1 cellular context compared by ENCODE assay signal in the genomic region with DNA sequence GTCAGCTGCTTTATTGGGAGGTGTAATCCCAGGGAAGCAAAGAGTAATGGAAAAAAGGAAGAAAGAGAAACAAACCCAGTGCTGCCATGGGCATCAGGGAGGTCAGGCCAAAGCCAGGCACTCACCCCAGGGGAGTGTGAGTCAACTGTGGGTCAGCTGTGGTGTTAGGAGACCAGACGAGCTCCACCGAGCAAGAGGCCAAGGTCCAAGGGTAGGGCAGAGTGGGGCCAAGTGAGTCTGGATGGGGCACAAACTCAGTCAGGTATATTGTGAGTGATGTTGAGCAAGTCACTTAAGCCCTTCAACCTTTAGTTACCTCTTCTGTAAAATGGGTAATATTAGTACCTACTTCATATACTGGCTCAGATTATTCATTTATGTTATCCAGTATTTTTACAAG.
A peak's percentile ranks its signal among the peaks of the same experiment; 100 is the strongest.
TF ChIP-seq lines count a peak whose summit lies in the region.

No MANE protein-coding gene starts in this region.

TF ChIP-seq in HepG2, 621 proteins besides CTCF, POLR2A, EP300 and RAD21:
- TF ChIP-seq AGO1 (IDR thresholded peaks at IDR 0.05; ENCODE audit: low read depth, low read length, poor library complexity, severe bottlenecking) (no peak), HNF4G (IDR thresholded peaks at IDR 0.05; ENCODE audit: borderline replicate concordance, low read depth, low read length) (peak; percentile 45; the same call in 1 of the 2 replicates), HNF4G (CRISPR knock-in tag; IDR thresholded peaks at IDR 0.05; ENCODE audit: borderline replicate concordance, low read depth) (no peak; the same call in 1 of the 2 replicates), PTBP1 (IDR thresholded peaks at IDR 0.05; ENCODE audit: low read depth, low read length, poor library complexity, severe bottlenecking) (no peak), ESRRA (CRISPR knock-in tag; IDR thresholded peaks at IDR 0.05; ENCODE audit: low read depth) (peak; percentile 25; the same call in 1 of the 2 replicates), MAZ (IDR thresholded peaks at IDR 0.05; ENCODE audit: borderline replicate concordance, low read depth, low read length) (0 out of 2 replicates have a peak, but pooled peaks have one; percentile 21), MAZ (CRISPR knock-in tag; IDR thresholded peaks at IDR 0.05; ENCODE audit: low read depth) (no peak), ZMYM3 (CRISPR knock-in tag; IDR thresholded peaks at IDR 0.05) (peak; percentile 85), ZMYM2 (CRISPR knock-in tag; IDR thresholded peaks at IDR 0.05) (0 out of 2 replicates have a peak, but pooled peaks have one; percentile 48), SMC3 (IDR thresholded peaks at IDR 0.05; ENCODE audit: low read length) (0 out of 2 replicates have a peak, but pooled peaks have one; percentile 3), CHD4 (IDR thresholded peaks at IDR 0.05; ENCODE audit: borderline replicate concordance, low read length) (peak; percentile 36; the same call in 1 of the 2 replicates), SKI (IDR thresholded peaks at IDR 0.05; ENCODE audit: partially characterized antibody) (peak; percentile 67), HNF4A (CRISPR knock-in tag; IDR thresholded peaks at IDR 0.05) (peak; percentile 85), ZC3H4 (CRISPR knock-in tag; IDR thresholded peaks at IDR 0.05; ENCODE audit: borderline replicate concordance) (no peak), TGIF2 (CRISPR knock-in tag; IDR thresholded peaks at IDR 0.05) (no peak), CEBPB (IDR thresholded peaks at IDR 0.05; ENCODE audit: borderline replicate concordance, low read depth, low read length) (peak; percentile 39; the same call in 1 of the 2 replicates), NR2F6 (IDR thresholded peaks at IDR 0.05) (0 out of 2 replicates have a peak, but pooled peaks have one; percentile 25), NR2F6 (CRISPR knock-in tag; IDR thresholded peaks at IDR 0.05) (0 out of 2 replicates have a peak, but pooled peaks have one; percentile 30), NR2F1 (CRISPR knock-in tag; IDR thresholded peaks at IDR 0.05) (peak; percentile 15 to 64; a peak in 2 of 4 replicates), NCOA5 (CRISPR knock-in tag; IDR thresholded peaks at IDR 0.05) (no peak), ZSCAN21 (CRISPR knock-in tag; IDR thresholded peaks at IDR 0.05; ENCODE audit: borderline replicate concordance) (no peak), ZSCAN29 (CRISPR knock-in tag; conservative IDR thresholded peaks at IDR 0.05) (no peak), ZFP36L1 (CRISPR knock-in tag; IDR thresholded peaks at IDR 0.05) (no peak), MXI1 (IDR thresholded peaks at IDR 0.05; ENCODE audit: borderline replicate concordance, low read depth, low read length) (no peak), PITX1 (CRISPR knock-in tag; IDR thresholded peaks at IDR 0.05) (0 out of 2 replicates have a peak, but pooled peaks have one; percentile 27), KDM1A (CRISPR knock-in tag; IDR thresholded peaks at IDR 0.05) (peak; percentile 90), TP53 (CRISPR knock-in tag; conservative IDR thresholded peaks at IDR 0.05) (no peak), FOSL2 (CRISPR knock-in tag; IDR thresholded peaks at IDR 0.05) (peak; percentile 75), ZNF235 (CRISPR knock-in tag; IDR thresholded peaks at IDR 0.05; ENCODE audit: borderline replicate concordance) (no peak), EZH2 (conservative IDR thresholded peaks at IDR 0.05; ENCODE audit: low read depth, low read length) (no peak), ZNF629 (CRISPR knock-in tag; conservative IDR thresholded peaks at IDR 0.05) (peak; percentile 92), ZFP41 (CRISPR knock-in tag; IDR thresholded peaks at IDR 0.05; ENCODE audit: borderline replicate concordance) (no peak), ZNF441 (CRISPR knock-in tag; IDR thresholded peaks at IDR 0.05; ENCODE audit: borderline replicate concordance) (peak; percentile 95), SALL1 (CRISPR knock-in tag; IDR thresholded peaks at IDR 0.05) (peak; percentile 45; the same call in 1 of the 2 replicates), JUND (CRISPR knock-in tag; IDR thresholded peaks at IDR 0.05) (no peak), POLR2G (IDR thresholded peaks at IDR 0.05; ENCODE audit: low read depth, low read length) (no peak), HDAC1 (CRISPR knock-in tag; IDR thresholded peaks at IDR 0.05) (peak; percentile 42; the same call in 1 of the 2 replicates), RARA (CRISPR knock-in tag; IDR thresholded peaks at IDR 0.05) (peak; percentile 87), ZNF83 (CRISPR knock-in tag; IDR thresholded peaks at IDR 0.05; ENCODE audit: borderline replicate concordance) (no peak), RCOR2 (CRISPR knock-in tag; IDR thresholded peaks at IDR 0.05) (peak; percentile 23; the same call in 1 of the 2 replicates)
- TF ChIP-seq, protein P1, sequence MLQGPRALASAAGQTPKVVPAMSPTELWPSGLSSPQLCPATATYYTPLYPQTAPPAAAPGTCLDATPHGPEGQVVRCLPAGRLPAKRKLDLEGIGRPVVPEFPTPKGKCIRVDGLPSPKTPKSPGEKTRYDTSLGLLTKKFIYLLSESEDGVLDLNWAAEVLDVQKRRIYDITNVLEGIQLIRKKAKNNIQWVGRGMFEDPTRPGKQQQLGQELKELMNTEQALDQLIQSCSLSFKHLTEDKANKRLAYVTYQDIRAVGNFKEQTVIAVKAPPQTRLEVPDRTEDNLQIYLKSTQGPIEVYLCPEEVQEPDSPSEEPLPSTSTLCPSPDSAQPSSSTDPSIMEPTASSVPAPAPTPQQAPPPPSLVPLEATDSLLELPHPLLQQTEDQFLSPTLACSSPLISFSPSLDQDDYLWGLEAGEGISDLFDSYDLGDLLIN (CRISPR knock-in tag; IDR thresholded peaks at IDR 0.05; ENCODE audit: borderline replicate concordance) = no peak
- TF ChIP-seq, protein P2, sequence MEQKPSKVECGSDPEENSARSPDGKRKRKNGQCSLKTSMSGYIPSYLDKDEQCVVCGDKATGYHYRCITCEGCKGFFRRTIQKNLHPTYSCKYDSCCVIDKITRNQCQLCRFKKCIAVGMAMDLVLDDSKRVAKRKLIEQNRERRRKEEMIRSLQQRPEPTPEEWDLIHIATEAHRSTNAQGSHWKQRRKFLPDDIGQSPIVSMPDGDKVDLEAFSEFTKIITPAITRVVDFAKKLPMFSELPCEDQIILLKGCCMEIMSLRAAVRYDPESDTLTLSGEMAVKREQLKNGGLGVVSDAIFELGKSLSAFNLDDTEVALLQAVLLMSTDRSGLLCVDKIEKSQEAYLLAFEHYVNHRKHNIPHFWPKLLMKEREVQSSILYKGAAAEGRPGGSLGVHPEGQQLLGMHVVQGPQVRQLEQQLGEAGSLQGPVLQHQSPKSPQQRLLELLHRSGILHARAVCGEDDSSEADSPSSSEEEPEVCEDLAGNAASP (CRISPR knock-in tag; IDR thresholded peaks at IDR 0.05; ENCODE audit: borderline replicate concordance) = peak; percentile 11; the same call in 1 of the 2 replicates
- TF ChIP-seq, protein P3, sequence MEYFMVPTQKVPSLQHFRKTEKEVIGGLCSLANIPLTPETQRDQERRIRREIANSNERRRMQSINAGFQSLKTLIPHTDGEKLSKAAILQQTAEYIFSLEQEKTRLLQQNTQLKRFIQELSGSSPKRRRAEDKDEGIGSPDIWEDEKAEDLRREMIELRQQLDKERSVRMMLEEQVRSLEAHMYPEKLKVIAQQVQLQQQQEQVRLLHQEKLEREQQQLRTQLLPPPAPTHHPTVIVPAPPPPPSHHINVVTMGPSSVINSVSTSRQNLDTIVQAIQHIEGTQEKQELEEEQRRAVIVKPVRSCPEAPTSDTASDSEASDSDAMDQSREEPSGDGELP (IDR thresholded peaks at IDR 0.05; ENCODE audit: borderline replicate concordance, low read depth) = peak; percentile 76
- TF ChIP-seq, protein P4, sequence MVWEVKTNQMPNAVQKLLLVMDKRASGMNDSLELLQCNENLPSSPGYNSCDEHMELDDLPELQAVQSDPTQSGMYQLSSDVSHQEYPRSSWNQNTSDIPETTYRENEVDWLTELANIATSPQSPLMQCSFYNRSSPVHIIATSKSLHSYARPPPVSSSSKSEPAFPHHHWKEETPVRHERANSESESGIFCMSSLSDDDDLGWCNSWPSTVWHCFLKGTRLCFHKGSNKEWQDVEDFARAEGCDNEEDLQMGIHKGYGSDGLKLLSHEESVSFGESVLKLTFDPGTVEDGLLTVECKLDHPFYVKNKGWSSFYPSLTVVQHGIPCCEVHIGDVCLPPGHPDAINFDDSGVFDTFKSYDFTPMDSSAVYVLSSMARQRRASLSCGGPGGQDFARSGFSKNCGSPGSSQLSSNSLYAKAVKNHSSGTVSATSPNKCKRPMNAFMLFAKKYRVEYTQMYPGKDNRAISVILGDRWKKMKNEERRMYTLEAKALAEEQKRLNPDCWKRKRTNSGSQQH (CRISPR knock-in tag; IDR thresholded peaks at IDR 0.05; ENCODE audit: low read depth) = no peak
- TF ChIP-seq, protein P5, sequence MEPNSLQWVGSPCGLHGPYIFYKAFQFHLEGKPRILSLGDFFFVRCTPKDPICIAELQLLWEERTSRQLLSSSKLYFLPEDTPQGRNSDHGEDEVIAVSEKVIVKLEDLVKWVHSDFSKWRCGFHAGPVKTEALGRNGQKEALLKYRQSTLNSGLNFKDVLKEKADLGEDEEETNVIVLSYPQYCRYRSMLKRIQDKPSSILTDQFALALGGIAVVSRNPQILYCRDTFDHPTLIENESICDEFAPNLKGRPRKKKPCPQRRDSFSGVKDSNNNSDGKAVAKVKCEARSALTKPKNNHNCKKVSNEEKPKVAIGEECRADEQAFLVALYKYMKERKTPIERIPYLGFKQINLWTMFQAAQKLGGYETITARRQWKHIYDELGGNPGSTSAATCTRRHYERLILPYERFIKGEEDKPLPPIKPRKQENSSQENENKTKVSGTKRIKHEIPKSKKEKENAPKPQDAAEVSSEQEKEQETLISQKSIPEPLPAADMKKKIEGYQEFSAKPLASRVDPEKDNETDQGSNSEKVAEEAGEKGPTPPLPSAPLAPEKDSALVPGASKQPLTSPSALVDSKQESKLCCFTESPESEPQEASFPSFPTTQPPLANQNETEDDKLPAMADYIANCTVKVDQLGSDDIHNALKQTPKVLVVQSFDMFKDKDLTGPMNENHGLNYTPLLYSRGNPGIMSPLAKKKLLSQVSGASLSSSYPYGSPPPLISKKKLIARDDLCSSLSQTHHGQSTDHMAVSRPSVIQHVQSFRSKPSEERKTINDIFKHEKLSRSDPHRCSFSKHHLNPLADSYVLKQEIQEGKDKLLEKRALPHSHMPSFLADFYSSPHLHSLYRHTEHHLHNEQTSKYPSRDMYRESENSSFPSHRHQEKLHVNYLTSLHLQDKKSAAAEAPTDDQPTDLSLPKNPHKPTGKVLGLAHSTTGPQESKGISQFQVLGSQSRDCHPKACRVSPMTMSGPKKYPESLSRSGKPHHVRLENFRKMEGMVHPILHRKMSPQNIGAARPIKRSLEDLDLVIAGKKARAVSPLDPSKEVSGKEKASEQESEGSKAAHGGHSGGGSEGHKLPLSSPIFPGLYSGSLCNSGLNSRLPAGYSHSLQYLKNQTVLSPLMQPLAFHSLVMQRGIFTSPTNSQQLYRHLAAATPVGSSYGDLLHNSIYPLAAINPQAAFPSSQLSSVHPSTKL (CRISPR knock-in tag; IDR thresholded peaks at IDR 0.05) = peak; percentile 61
- TF ChIP-seq, protein P6, sequence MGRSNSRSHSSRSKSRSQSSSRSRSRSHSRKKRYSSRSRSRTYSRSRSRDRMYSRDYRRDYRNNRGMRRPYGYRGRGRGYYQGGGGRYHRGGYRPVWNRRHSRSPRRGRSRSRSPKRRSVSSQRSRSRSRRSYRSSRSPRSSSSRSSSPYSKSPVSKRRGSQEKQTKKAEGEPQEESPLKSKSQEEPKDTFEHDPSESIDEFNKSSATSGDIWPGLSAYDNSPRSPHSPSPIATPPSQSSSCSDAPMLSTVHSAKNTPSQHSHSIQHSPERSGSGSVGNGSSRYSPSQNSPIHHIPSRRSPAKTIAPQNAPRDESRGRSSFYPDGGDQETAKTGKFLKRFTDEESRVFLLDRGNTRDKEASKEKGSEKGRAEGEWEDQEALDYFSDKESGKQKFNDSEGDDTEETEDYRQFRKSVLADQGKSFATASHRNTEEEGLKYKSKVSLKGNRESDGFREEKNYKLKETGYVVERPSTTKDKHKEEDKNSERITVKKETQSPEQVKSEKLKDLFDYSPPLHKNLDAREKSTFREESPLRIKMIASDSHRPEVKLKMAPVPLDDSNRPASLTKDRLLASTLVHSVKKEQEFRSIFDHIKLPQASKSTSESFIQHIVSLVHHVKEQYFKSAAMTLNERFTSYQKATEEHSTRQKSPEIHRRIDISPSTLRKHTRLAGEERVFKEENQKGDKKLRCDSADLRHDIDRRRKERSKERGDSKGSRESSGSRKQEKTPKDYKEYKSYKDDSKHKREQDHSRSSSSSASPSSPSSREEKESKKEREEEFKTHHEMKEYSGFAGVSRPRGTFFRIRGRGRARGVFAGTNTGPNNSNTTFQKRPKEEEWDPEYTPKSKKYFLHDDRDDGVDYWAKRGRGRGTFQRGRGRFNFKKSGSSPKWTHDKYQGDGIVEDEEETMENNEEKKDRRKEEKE (IDR thresholded peaks at IDR 0.05) = no peak
